9 cellular contexts compared by ENCODE assay signal in genomic region chr1:154272999-154273563, GRCh38. TPM values are rescaled to one million over a fixed set of nuclear protein-coding genes. Genes with fewer than 3 reads are reported as not detected.
DNase-seq lines count a peak whose midpoint lies in the region; ATAC-seq and TF ChIP-seq lines count a peak whose summit lies in the region.
"Had no signal": no experiment of that assay in that cellular context is flagged by ENCODE, and none has a peak within 500 bp of the region (broad histone marks: within the 10 kb centered on the region; RNA-seq: fewer than 3 reads in every experiment).

No MANE protein-coding gene starts in this region.

- no peak for DNase-seq in activated T-helper 1 cell treated with anti-CD3 and anti-CD28 coated beads, Interleukin-12 subunit alpha, Interleukin-12 subunit beta, Interleukin-2, Interleukin-4 antibody, amounts not matched to agents 30 ng/mL and 10 ng/mL and 1 ng/mL, durations not matched to agents 14 hours and 24 hours and 36 hours (ENCODE audit: low spot score)
- no peak for DNase-seq in stimulated activated effector memory CD8-positive, alpha-beta T cell treated with anti-CD3 and anti-CD28 coated beads, Interleukin-12 subunit alpha, Interleukin-12 subunit beta, amount 100 ng/mL, for 72 hours (ENCODE audit: low spot score in 2 of 2)
- DNase-seq in NCI-H2029 treated with DMSO at 0.1 percent for 48 hours (lab: John Stamatoyannopoulos, UW) (no peak), GF-D8 (lab: John Stamatoyannopoulos, UW) (no peak), ecto neural progenitor cell (ENCODE audit: low spot score) (no peak)

- H3K27ac ChIP-seq in HEK293 (ENCODE audit: extremely low read depth, low read depth, low read length): peak overlapping the region; percentile 62; the same call in 1 of the 2 replicates

- H3K27ac Mint-ChIP-seq in activated T-helper 1 cell treated with anti-CD3 and anti-CD28 coated beads, Interleukin-12 subunit alpha, Interleukin-12 subunit beta, Interleukin-2, Interleukin-4 antibody, amounts not matched to agents 30 ng/mL and 10 ng/mL and 1 ng/mL, durations not matched to agents 14 hours and 24 hours and 36 hours: peak overlapping the region; percentile 97
- peak overlapping the region; percentile 99 for H3K27ac Mint-ChIP-seq in stimulated activated effector memory CD8-positive, alpha-beta T cell treated with anti-CD3 and anti-CD28 coated beads, Interleukin-12 subunit alpha, Interleukin-12 subunit beta, amount 100 ng/mL, for 72 hours

- peak overlapping the region; percentile 98 for H3K4me3 Mint-ChIP-seq in activated T-helper 1 cell treated with anti-CD3 and anti-CD28 coated beads, Interleukin-12 subunit alpha, Interleukin-12 subunit beta, Interleukin-2, Interleukin-4 antibody, amounts not matched to agents 30 ng/mL and 10 ng/mL and 1 ng/mL, durations not matched to agents 14 hours and 24 hours and 36 hours
- peak overlapping the region; percentile 98 for H3K4me3 Mint-ChIP-seq in stimulated activated effector memory CD8-positive, alpha-beta T cell treated with anti-CD3 and anti-CD28 coated beads, Interleukin-12 subunit alpha, Interleukin-12 subunit beta, amount 100 ng/mL, for 72 hours

- intact Hi-C loops in activated T-helper 1 cell treated with anti-CD3 and anti-CD28 coated beads, Interleukin-12 subunit alpha, Interleukin-12 subunit beta, Interleukin-2, Interleukin-4 antibody, amounts not matched to agents 30 ng/mL and 10 ng/mL and 1 ng/mL, durations not matched to agents 14 hours and 24 hours and 36 hours (cut with micrococcal nuclease): loop anchor here (2.0 to 5.0 kb wide), 8 partner anchors 52 to 481 kb away; partner anchors contain the start of genes ATP8B2, CRTC2, GATAD2B and IL6R

- no peaks in the 10 kb centered on the region for H3K9me3 Mint-ChIP-seq in activated T-helper 1 cell treated with anti-CD3 and anti-CD28 coated beads, Interleukin-12 subunit alpha, Interleukin-12 subunit beta, Interleukin-2, Interleukin-4 antibody, amounts not matched to agents 30 ng/mL and 10 ng/mL and 1 ng/mL, durations not matched to agents 14 hours and 24 hours and 36 hours
- H3K9me3 Mint-ChIP-seq in stimulated activated effector memory CD8-positive, alpha-beta T cell treated with anti-CD3 and anti-CD28 coated beads, Interleukin-12 subunit alpha, Interleukin-12 subunit beta, amount 100 ng/mL, for 72 hours: no peaks in the 10 kb centered on the region

- peaks cover 30% of the 10 kb centered on the region for H3K36me3 Mint-ChIP-seq in activated T-helper 1 cell treated with anti-CD3 and anti-CD28 coated beads, Interleukin-12 subunit alpha, Interleukin-12 subunit beta, Interleukin-2, Interleukin-4 antibody, amounts not matched to agents 30 ng/mL and 10 ng/mL and 1 ng/mL, durations not matched to agents 14 hours and 24 hours and 36 hours (ENCODE audit: low read depth)
- peaks cover 83% of the 10 kb centered on the region for H3K36me3 Mint-ChIP-seq in stimulated activated effector memory CD8-positive, alpha-beta T cell treated with anti-CD3 and anti-CD28 coated beads, Interleukin-12 subunit alpha, Interleukin-12 subunit beta, amount 100 ng/mL, for 72 hours

- H3K4me1 ChIP-seq in HEK293 (ENCODE audit: control insufficient read depth, insufficient read depth, low read length): no peaks in the 10 kb centered on the region

- CTCF ChIA-PET in HEK293 (lab: Yijun Ruan, JAX): interaction anchor here (0.6 to 1.9 kb wide), 10 partner anchors 9 to 604 kb away, joined by 3 to 13 read pairs (median 3); no protein-coding TSS in a partner anchor

- no peaks in the 10 kb centered on the region for H3K27me3 Mint-ChIP-seq in activated T-helper 1 cell treated with anti-CD3 and anti-CD28 coated beads, Interleukin-12 subunit alpha, Interleukin-12 subunit beta, Interleukin-2, Interleukin-4 antibody, amounts not matched to agents 30 ng/mL and 10 ng/mL and 1 ng/mL, durations not matched to agents 14 hours and 24 hours and 36 hours (ENCODE audit: insufficient read depth)

- no peak for ATAC-seq in stimulated activated effector memory CD8-positive, alpha-beta T cell treated with anti-CD3 and anti-CD28 coated beads, Interleukin-12 subunit alpha, Interleukin-12 subunit beta, amount 100 ng/mL, for 72 hours
- ATAC-seq in GM18511 (IDR thresholded peaks at IDR 0.05; ENCODE audit: unreplicated experiment): no peak

- no peaks in the 10 kb centered on the region for H3K9me3 ChIP-seq in HEK293 (ENCODE audit: control insufficient read depth, insufficient read depth, low read depth, low read length)

- peak overlapping the region; percentile 80 for H3K4me3 ChIP-seq in HEK293 (ENCODE audit: low read depth, low read length)
- peak overlapping the region; percentile 95 for H3K4me3 ChIP-seq in iPS-11a (ENCODE audit: low read depth, low read length)

- TF ChIP-seq CTCF in HEK293 (tag by site-specific recombination; IDR thresholded peaks at IDR 0.05): no peak

- H3K4me1 Mint-ChIP-seq in activated T-helper 1 cell treated with anti-CD3 and anti-CD28 coated beads, Interleukin-12 subunit alpha, Interleukin-12 subunit beta, Interleukin-2, Interleukin-4 antibody, amounts not matched to agents 30 ng/mL and 10 ng/mL and 1 ng/mL, durations not matched to agents 14 hours and 24 hours and 36 hours (ENCODE audit: low read depth): peaks cover 46% of the 10 kb centered on the region
- peaks cover 49% of the 10 kb centered on the region for H3K4me1 Mint-ChIP-seq in stimulated activated effector memory CD8-positive, alpha-beta T cell treated with anti-CD3 and anti-CD28 coated beads, Interleukin-12 subunit alpha, Interleukin-12 subunit beta, amount 100 ng/mL, for 72 hours

- POLR2A ChIA-PET in HEK293 (lab: Yijun Ruan, JAX): no interaction called here

- H3K36me3 ChIP-seq in HEK293 (ENCODE audit: control insufficient read depth in 2 of 2, insufficient read depth in 1 of 2, low read length in 2 of 2): peaks cover 17 to 58% of the 10 kb centered on the region in 2 experiments

TF ChIP-seq in HEK293, 187 proteins besides CTCF, POLR2A, EP300 and RAD21:
- TF ChIP-seq ZNF311 (tag by site-specific recombination; IDR thresholded peaks at IDR 0.05; ENCODE audit: borderline replicate concordance): no peak
- TF ChIP-seq ZNF362 (tag by site-specific recombination; IDR thresholded peaks at IDR 0.05): peak; percentile 73; the same call in 1 of the 2 replicates
- TF ChIP-seq, protein P1, sequence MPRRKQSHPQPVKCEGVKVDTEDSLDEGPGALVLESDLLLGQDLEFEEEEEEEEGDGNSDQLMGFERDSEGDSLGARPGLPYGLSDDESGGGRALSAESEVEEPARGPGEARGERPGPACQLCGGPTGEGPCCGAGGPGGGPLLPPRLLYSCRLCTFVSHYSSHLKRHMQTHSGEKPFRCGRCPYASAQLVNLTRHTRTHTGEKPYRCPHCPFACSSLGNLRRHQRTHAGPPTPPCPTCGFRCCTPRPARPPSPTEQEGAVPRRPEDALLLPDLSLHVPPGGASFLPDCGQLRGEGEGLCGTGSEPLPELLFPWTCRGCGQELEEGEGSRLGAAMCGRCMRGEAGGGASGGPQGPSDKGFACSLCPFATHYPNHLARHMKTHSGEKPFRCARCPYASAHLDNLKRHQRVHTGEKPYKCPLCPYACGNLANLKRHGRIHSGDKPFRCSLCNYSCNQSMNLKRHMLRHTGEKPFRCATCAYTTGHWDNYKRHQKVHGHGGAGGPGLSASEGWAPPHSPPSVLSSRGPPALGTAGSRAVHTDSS (tag by site-specific recombination; IDR thresholded peaks at IDR 0.05): peak; percentile 95
- no peak for TF ChIP-seq ZNF76 (tag by site-specific recombination; IDR thresholded peaks at IDR 0.05; ENCODE audit: borderline replicate concordance, low read depth)

RNA-seq across cellular contexts. Expression of gene HAX1, which starts 0.7 kb away (rescaled TPM):
- 122 and 123 TPM in 2 replicates for total RNA-seq in activated T-helper 1 cell treated with anti-CD3 and anti-CD28 coated beads, Interleukin-12 subunit alpha, Interleukin-12 subunit beta, Interleukin-2, Interleukin-4 antibody, amounts not matched to agents 30 ng/mL and 10 ng/mL and 1 ng/mL, durations not matched to agents 14 hours and 24 hours and 36 hours

RNA-seq across cellular contexts. Expression of gene AQP10, which starts 47.8 kb away (rescaled TPM):
- total RNA-seq in activated T-helper 1 cell treated with anti-CD3 and anti-CD28 coated beads, Interleukin-12 subunit alpha, Interleukin-12 subunit beta, Interleukin-2, Interleukin-4 antibody, amounts not matched to agents 30 ng/mL and 10 ng/mL and 1 ng/mL, durations not matched to agents 14 hours and 24 hours and 36 hours: not detected in 2 replicates
- total RNA-seq: renal cortical epithelial cell had no signal

RNA-seq across cellular contexts. Expression of gene ATP8B2, which starts 52.2 kb away (rescaled TPM):
- total RNA-seq in activated T-helper 1 cell treated with anti-CD3 and anti-CD28 coated beads, Interleukin-12 subunit alpha, Interleukin-12 subunit beta, Interleukin-2, Interleukin-4 antibody, amounts not matched to agents 30 ng/mL and 10 ng/mL and 1 ng/mL, durations not matched to agents 14 hours and 24 hours and 36 hours: 50.1 and 54.9 TPM in 2 replicates

RNA-seq across cellular contexts. Expression of gene UBAP2L, which starts 52.3 kb away (rescaled TPM):
- total RNA-seq in activated T-helper 1 cell treated with anti-CD3 and anti-CD28 coated beads, Interleukin-12 subunit alpha, Interleukin-12 subunit beta, Interleukin-2, Interleukin-4 antibody, amounts not matched to agents 30 ng/mL and 10 ng/mL and 1 ng/mL, durations not matched to agents 14 hours and 24 hours and 36 hours: 258 and 284 TPM in 2 replicates
